Comparison of ENCODE assay signal across 24 cellular contexts in the genomic region with DNA sequence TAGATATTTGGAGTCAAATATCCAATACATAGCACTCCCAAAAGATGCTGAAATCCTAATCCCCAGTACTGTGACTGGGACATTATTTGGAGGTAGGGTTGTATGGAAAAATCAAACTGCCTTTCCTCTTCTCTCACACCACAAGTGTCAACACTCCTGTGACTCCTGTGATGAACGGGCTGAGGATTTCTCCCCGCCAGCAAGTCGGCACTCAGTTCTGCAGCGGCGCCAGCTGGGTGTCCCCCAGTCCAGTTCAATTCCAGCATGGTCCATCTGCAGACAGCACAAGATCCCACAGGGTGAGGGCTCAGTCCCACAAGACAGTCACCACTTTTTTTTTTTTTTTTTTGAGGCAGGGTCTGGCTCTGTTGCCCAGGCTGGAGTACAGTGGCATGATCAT. TPM values are rescaled to one million over a fixed set of nuclear protein-coding genes. Genes with fewer than 3 reads are reported as not detected.
A peak's percentile ranks its signal among the peaks of the same experiment; 100 is the strongest.
DNase-seq lines count a peak whose midpoint lies in the region; ATAC-seq and TF ChIP-seq lines count a peak whose summit lies in the region.
"Had no signal": no experiment of that assay in that cellular context is flagged by ENCODE, and none has a peak within 500 bp of the region (broad histone marks: within the 10 kb centered on the region; RNA-seq: fewer than 3 reads in every experiment).

No MANE protein-coding gene starts in this region.

- H3K4me1 ChIP-seq in psoas muscle, result peaks cover 32% of the 10 kb centered on the region
- H3K4me1 ChIP-seq: BE2C had no signal

- peaks cover 0 to 6% of the 10 kb centered on the region in 2 donors for H3K36me3 ChIP-seq in psoas muscle (ENCODE audit: insufficient read depth in 1 of 2, low read depth in 1 of 2)
- H3K36me3 ChIP-seq: BE2C, HAP-1 had no signal

- ATAC-seq in left cardiac atrium (peak; percentile 6 to 45), psoas muscle (peak in 3 of 4 donors; percentile 27 to 59 (median 33))

- peak; percentile 34 for DNase-seq in GM03348 (ENCODE audit: low spot score)
- DNase-seq in left cardiac atrium, result peak; percentile 48
- no peak for DNase-seq in psoas muscle
- no peak for DNase-seq in medulla oblongata (ENCODE audit: extremely low spot score)
- DNase-seq in GDM1 (lab: John Stamatoyannopoulos, UW), result no peak
- DNase-seq in stimulated activated CD4-positive, alpha-beta T cell treated with anti-CD3 and anti-CD28 coated beads, Interleukin-4, amount 100 ng/mL, for 4 hours, result no peak
- no peak for DNase-seq in DMS153 treated with DMSO at 0.1 percent for 48 hours (lab: John Stamatoyannopoulos, UW; ENCODE audit: unreplicated experiment)
- DNase-seq: BE2C; CD8-positive, alpha-beta memory T cell; DMS 273 treated with DMSO at 0.1 percent for 48 hours; DMS79 treated with DMSO at 0.1 percent for 48 hours; GOT3; IMR-90; MM.1S; NCI-H1694; NCI-H2029 treated with DMSO at 0.1 percent for 48 hours; NCI-H446 treated with DMSO at 0.1 percent for 48 hours; NCI-H526; PC-9; SHP77 had no signal

- no peaks in the 10 kb centered on the region for H3K27me3 ChIP-seq in psoas muscle (ENCODE audit: insufficient read depth in 3 of 3, low read length in 2 of 3)
- H3K27me3 ChIP-seq: BE2C had no signal

- intact Hi-C loops in left cardiac atrium (cut with DNase I), result loop anchor here in 1 of 2 donors (10.0 kb wide), 1 partner anchor 55 kb away; no protein-coding TSS in a partner anchor
- intact Hi-C loops in psoas muscle (cut with DNase I), result loop anchor here (5.0 kb wide), 1 partner anchor 62 kb away; no protein-coding TSS in a partner anchor

- H3K4me3 ChIP-seq in psoas muscle, result no peak overlapping the region
- H3K4me3 ChIP-seq: HAP-1, PC-9 had no signal

- TF ChIP-seq CTCF in psoas muscle (IDR thresholded peaks at IDR 0.05), result no peak

- no peaks in the 10 kb centered on the region for H3K9me3 Mint-ChIP-seq in IgD-negative memory B cell
- H3K9me3 Mint-ChIP-seq: CD14-positive monocyte; CD8-positive, alpha-beta memory T cell had no signal

- H3K4me1 Mint-ChIP-seq in IgD-negative memory B cell, result peaks cover 7 to 12% (median 9%) of the 10 kb centered on the region in 3 donors

- no peaks in the 10 kb centered on the region for H3K27me3 Mint-ChIP-seq in IgD-negative memory B cell
- H3K27me3 Mint-ChIP-seq: CD8-positive, alpha-beta memory T cell had no signal

- peak overlapping the region in 1 of 4 donors; percentile 76 for H3K4me3 Mint-ChIP-seq in IgD-negative memory B cell
- H3K4me3 Mint-ChIP-seq: CD14-positive monocyte had no signal

- no peak overlapping the region for H3K27ac ChIP-seq in psoas muscle
- H3K27ac ChIP-seq: KMS-11, PC-9 had no signal

- peak overlapping the region in 2 of 3 donors; percentile 35 to 82 for H3K27ac Mint-ChIP-seq in IgD-negative memory B cell
- H3K27ac Mint-ChIP-seq: CD8-positive, alpha-beta memory T cell had no signal

- H3K36me3 Mint-ChIP-seq in IgD-negative memory B cell, result peaks cover 1% of the 10 kb centered on the region

- WGBS in psoas muscle, 3 donors, result 37 to 62% (median 49%) methylated on average over 5 of the region's 5 CpGs

- no peaks in the 10 kb centered on the region for H3K9me3 ChIP-seq in psoas muscle
- H3K9me3 ChIP-seq: BE2C, HAP-1 had no signal

RNA-seq across cellular contexts. Expression of gene PARVB, which starts 4.3 kb away (rescaled TPM):
- 22.8 TPM for polyA plus RNA-seq in IgD-negative memory B cell
- 100 to 1,000 TPM in 1 of 2 donors, 10 to 100 TPM in 1; 95.5 to 113 TPM for total RNA-seq in left cardiac atrium
- 100 to 1,000 TPM; 102 to 172 (median 163) TPM for total RNA-seq in psoas muscle
- polyA plus RNA-seq in psoas muscle, result 100 to 1,000 TPM in 1 of 3 donors, 10 to 100 TPM in 2; 84.5 to 103 (median 88.8) TPM

Comparison
In these comparisons a context has a peak if more than half of its experiments do, and no peak if none do; other contexts are left out.
1. DNase-seq: peak in GM03348 (single experiment) and left cardiac atrium (single experiment); none in psoas muscle (0 of 2), medulla oblongata (single experiment), GDM1 (single experiment), stimulated activated CD4-positive, alpha-beta T cell treated with anti-CD3 and anti-CD28 coated beads, Interleukin-4, amount 100 ng/mL, for 4 hours (0 of 2) and DMS153 treated with DMSO at 0.1 percent for 48 hours (single experiment).